Comparison of ENCODE assay signal across 7 cellular contexts in genomic region chr12:110850762-110851161, GRCh38. TPM values are rescaled to one million over a fixed set of nuclear protein-coding genes. Genes with fewer than 3 reads are reported as not detected.
"Had no signal": no experiment of that assay in that cellular context is flagged by ENCODE, and none has a peak within 500 bp of the region (broad histone marks: within the 10 kb centered on the region; RNA-seq: fewer than 3 reads in every experiment).

No MANE protein-coding gene starts in this region.

- H2AFZ ChIP-seq: GM23338 had no signal

- H3K4me2 ChIP-seq: GM23338 had no signal

- H3K27ac Mint-ChIP-seq: GM23338, H9, HFFc6 had no signal

- H3K9me3 Mint-ChIP-seq: GM23338, H9, HFFc6 had no signal

- ATAC-seq: GM23338, K562 had no signal

- DNase-seq: H9, HCEC 1CT, HFFc6, IMR-90 had no signal

- H3K4me3 ChIP-seq: GM23338, K562 had no signal

- H3K4me3 Mint-ChIP-seq: GM23338, HFFc6 had no signal

RNA-seq across cellular contexts. Expression of gene CCDC63, which starts 4.0 kb away (rescaled TPM):
- total RNA-seq: GM23338, HFFc6, HT-29, IMR-90, K562 had no signal
- polyA plus RNA-seq: IMR-90, K562 had no signal
